In genomic region chr11:123308077-123308476, GRCh38 we compare ENCODE assay signal across 11 cellular contexts.
DNase-seq lines count a peak whose midpoint lies in the region; ATAC-seq and TF ChIP-seq lines count a peak whose summit lies in the region.
"Had no signal": no experiment of that assay in that cellular context is flagged by ENCODE, and none has a peak within 500 bp of the region (broad histone marks: within the 10 kb centered on the region; RNA-seq: fewer than 3 reads in every experiment).

No MANE protein-coding gene starts in this region.

- intact Hi-C loops in PC-3 (cut with micrococcal nuclease): no loop called here

- peak; percentile 95 for DNase-seq in AG10803 (ENCODE audit: low read depth)
- peak; percentile 63 for DNase-seq in Karpas-422
- DNase-seq in NOMO-1 treated with dmso at 0.1 percent for 144 hours (lab: John Stamatoyannopoulos, UW; ENCODE audit: unreplicated experiment): peak; percentile 71
- DNase-seq in cardiac muscle cell (ENCODE audit: low read depth in 1 of 2, low spot score in 1 of 2): peak; percentile 87
- no peak for DNase-seq in coronary artery (ENCODE audit: low spot score)
- no peak for DNase-seq in NK-92 treated with Interleukin-12 subunit alpha and Interleukin-12 subunit beta, amount 100 ng/mL, for 24 hours (lab: John Stamatoyannopoulos, UW)
- no peak for DNase-seq in PC-3
- no peak for DNase-seq in OCI-M2 (lab: John Stamatoyannopoulos, UW; ENCODE audit: unreplicated experiment)
- DNase-seq: activated CD4-positive, CD25-positive, alpha-beta regulatory T cell; CD4-positive, CD25-positive, alpha-beta regulatory T cell; NCI-H1048 had no signal

- TF ChIP-seq CTCF in AG10803 (conservative IDR thresholded peaks at IDR 0.05; ENCODE audit: low read length) (no peak), cardiac muscle cell (IDR thresholded peaks at IDR 0.05; ENCODE audit: low read depth, low read length) (no peak), coronary artery (IDR thresholded peaks at IDR 0.05) (no peak), PC-3 (conservative IDR thresholded peaks at IDR 0.05; ENCODE audit: low read depth, low read length) (no peak)

- H3K9me3 ChIP-seq in Karpas-422 (ENCODE audit: low read length) (no peaks in the 10 kb centered on the region), cardiac muscle cell (ENCODE audit: low read depth) (no peaks in the 10 kb centered on the region), PC-3 (ENCODE audit: low read length) (no peaks in the 10 kb centered on the region)

- H4K20me1 ChIP-seq in Karpas-422 (ENCODE audit: insufficient read depth, low read depth, low read length): no peaks in the 10 kb centered on the region
- no peaks in the 10 kb centered on the region for H4K20me1 ChIP-seq in PC-3 (ENCODE audit: low read length)

- H3K4me3 ChIP-seq in AG10803 (ENCODE audit: low read length) (peak overlapping the region; percentile 7), Karpas-422 (ENCODE audit: low read length) (0 out of 2 replicates have a peak overlapping the region, but pooled peaks have one; percentile 38), cardiac muscle cell (no peak overlapping the region), coronary artery (no peak overlapping the region), PC-3 (ENCODE audit: low read length) (no peak overlapping the region)

- CTCF ChIA-PET in PC-3 (lab: Charles Lee): interaction anchor here (0.5 kb wide), 1 partner anchor 254 kb away, joined by 3 read pairs; no protein-coding TSS in a partner anchor

- H3K4me1 ChIP-seq in Karpas-422 (ENCODE audit: low read length): peaks cover 53% of the 10 kb centered on the region
- peaks cover 37% of the 10 kb centered on the region for H3K4me1 ChIP-seq in cardiac muscle cell (ENCODE audit: low read depth)
- peaks cover 7% of the 10 kb centered on the region; the same call in 1 of the 2 replicates for H3K4me1 ChIP-seq in PC-3 (ENCODE audit: insufficient read depth, low read length)

- POLR2A ChIA-PET in PC-3 (lab: Charles Lee; ENCODE audit: unreplicated experiment): no interaction called here

- BruUV-seq in PC-3 (replicated peaks; lab: Mats Ljungman, UMichigan): no TSS peak

- H3K36me3 ChIP-seq in Karpas-422 (ENCODE audit: insufficient read depth, low read length): no peaks in the 10 kb centered on the region
- no peaks in the 10 kb centered on the region for H3K36me3 ChIP-seq in cardiac muscle cell
- H3K36me3 ChIP-seq in PC-3 (ENCODE audit: low read depth, low read length): no peaks in the 10 kb centered on the region

- H3F3A ChIP-seq in PC-3 (ENCODE audit: low read length, unreplicated experiment): no peaks in the 10 kb centered on the region

- H3K27me3 ChIP-seq in Karpas-422 (ENCODE audit: low read length) (no peaks in the 10 kb centered on the region), cardiac muscle cell (no peaks in the 10 kb centered on the region), PC-3 (ENCODE audit: low read length) (no peaks in the 10 kb centered on the region)

- H3K9me2 ChIP-seq in Karpas-422 (replicated peaks; ENCODE audit: insufficient read depth, low read length) (no peaks in the 10 kb centered on the region), PC-3 (replicated peaks; ENCODE audit: low read length) (no peaks in the 10 kb centered on the region)

- H3K27ac ChIP-seq in Karpas-422 (ENCODE audit: low read length) (peak overlapping the region; percentile 100), cardiac muscle cell (peak overlapping the region; percentile 48), coronary artery (no peak overlapping the region), PC-3 (ENCODE audit: low read length) (no peak overlapping the region)

- peak overlapping the region; percentile 50 for H3K4me2 ChIP-seq in Karpas-422 (ENCODE audit: low read depth, low read length, poor library complexity, severe bottlenecking)
- H3K4me2 ChIP-seq in PC-3 (ENCODE audit: low read length): no peak overlapping the region

- H2AFZ ChIP-seq in Karpas-422 (ENCODE audit: low read length): no peak overlapping the region
- H2AFZ ChIP-seq in PC-3 (ENCODE audit: low read length): no peak overlapping the region

- H3K9ac ChIP-seq in Karpas-422 (ENCODE audit: low read length) (peak overlapping the region; percentile 70), PC-3 (ENCODE audit: low read length) (no peak overlapping the region)

- H3K79me2 ChIP-seq in Karpas-422 (ENCODE audit: low read length): no peaks in the 10 kb centered on the region
- H3K79me2 ChIP-seq in PC-3 (ENCODE audit: low read length): no peaks in the 10 kb centered on the region

- ATAC-seq in PC-3: no peak

Comparison
In these comparisons a context has a peak if more than half of its experiments do, and no peak if none do; other contexts are left out.
1. DNase-seq: peak in AG10803 (single experiment), Karpas-422 (single experiment), NOMO-1 treated with dmso at 0.1 percent for 144 hours (single experiment) and cardiac muscle cell (2 of 2); none in coronary artery (single experiment), NK-92 treated with Interleukin-12 subunit alpha and Interleukin-12 subunit beta, amount 100 ng/mL, for 24 hours (single experiment), PC-3 (single experiment) and OCI-M2 (single experiment).
2. H3K4me3 ChIP-seq: peak in AG10803 (single experiment) and Karpas-422 (single experiment); none in cardiac muscle cell (single experiment), coronary artery (single experiment) and PC-3 (single experiment).
3. H3K27ac ChIP-seq: peak in Karpas-422 (single experiment) and cardiac muscle cell (single experiment); none in coronary artery (0 of 2) and PC-3 (single experiment).